ENCODE assay signal across 8 cellular contexts in the genomic region with DNA sequence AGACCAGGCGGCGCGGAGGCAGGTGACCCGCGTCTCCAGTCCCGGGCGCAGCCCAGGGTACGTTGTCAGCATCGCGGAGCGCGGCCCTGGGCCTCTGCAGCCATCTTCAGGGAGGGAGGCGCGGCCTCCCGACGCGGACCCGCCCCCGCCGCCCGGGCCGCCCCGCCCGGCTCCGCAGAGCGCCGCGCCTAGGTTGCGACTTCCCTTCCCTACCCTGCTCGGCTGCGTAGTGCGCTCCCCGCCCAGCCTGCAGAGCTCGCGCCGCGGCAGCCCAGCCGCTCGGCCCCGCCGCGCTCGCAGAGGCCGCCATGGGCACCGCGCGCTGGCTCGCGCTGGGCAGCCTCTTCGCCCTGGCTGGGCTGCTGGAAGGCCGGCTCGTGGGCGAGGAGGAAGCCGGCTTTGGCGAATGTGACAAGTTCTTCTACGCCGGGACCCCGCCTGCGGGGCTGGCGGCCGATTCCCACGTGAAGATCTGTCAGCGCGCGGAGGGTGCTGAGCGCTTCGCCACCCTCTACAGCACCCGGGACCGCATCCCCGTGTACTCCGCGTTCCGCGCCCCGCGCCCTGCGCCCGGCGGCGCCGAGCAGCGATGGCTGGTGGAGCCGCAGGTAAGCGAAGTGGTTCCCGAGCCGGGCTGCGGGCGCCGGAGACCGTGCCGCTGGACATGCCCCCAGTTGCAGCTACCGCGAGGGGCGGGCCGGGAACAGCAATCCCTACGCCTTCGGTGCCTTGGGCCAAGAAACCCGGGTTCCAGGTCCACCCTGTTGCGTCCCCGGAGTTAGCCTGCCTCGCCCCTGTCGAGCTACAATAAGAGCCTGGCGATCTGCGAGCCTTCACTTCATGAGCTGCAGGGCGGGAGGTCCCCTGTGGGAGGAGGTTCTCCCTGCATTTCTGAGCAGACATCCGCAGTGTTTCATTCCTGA. TPM values are rescaled to one million over a fixed set of nuclear protein-coding genes. Genes with fewer than 3 reads are reported as not detected.
DNase-seq lines count a peak whose midpoint lies in the region; ATAC-seq, FAIRE-seq and TF ChIP-seq lines count a peak whose summit lies in the region.

A gene with protein sequence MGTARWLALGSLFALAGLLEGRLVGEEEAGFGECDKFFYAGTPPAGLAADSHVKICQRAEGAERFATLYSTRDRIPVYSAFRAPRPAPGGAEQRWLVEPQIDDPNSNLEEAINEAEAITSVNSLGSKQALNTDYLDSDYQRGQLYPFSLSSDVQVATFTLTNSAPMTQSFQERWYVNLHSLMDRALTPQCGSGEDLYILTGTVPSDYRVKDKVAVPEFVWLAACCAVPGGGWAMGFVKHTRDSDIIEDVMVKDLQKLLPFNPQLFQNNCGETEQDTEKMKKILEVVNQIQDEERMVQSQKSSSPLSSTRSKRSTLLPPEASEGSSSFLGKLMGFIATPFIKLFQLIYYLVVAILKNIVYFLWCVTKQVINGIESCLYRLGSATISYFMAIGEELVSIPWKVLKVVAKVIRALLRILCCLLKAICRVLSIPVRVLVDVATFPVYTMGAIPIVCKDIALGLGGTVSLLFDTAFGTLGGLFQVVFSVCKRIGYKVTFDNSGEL (plus strand): TSS at position 227 of the 923 bp plus-strand sequence. CDS start 82 bp downstream, at position 309.

- peak within 1 kb of the TSS; percentile 68 for H2AFZ ChIP-seq in neural cell (ENCODE audit: low read depth, low read length)

- H4K20me1 ChIP-seq in neural cell (ENCODE audit: insufficient read depth), result no peaks in the 10 kb centered on the region

- TF ChIP-seq CTCF in fibroblast of the aortic adventitia (IDR thresholded peaks at IDR 0.05; ENCODE audit: insufficient read depth, low read length) (peak; percentile 22), neural cell (IDR thresholded peaks at IDR 0.05; ENCODE audit: poor library complexity, severe bottlenecking) (no peak), stomach (IDR thresholded peaks at IDR 0.05) (peak in 1 of 7 experiments; percentile 4)

- H3K27ac ChIP-seq in neural cell (ENCODE audit: low read length), result peak within 1 kb of the TSS; percentile 56
- H3K27ac ChIP-seq in stomach, result peak within 1 kb of the TSS; percentile 91 to 98 (median 94)

- H3K9me2 ChIP-seq in neural cell (ENCODE audit: insufficient read depth, low read length), result no peaks in the 10 kb centered on the region

- peaks cover 9% of the 10 kb centered on the region for H3F3A ChIP-seq in neural cell (ENCODE audit: insufficient read depth, low read length, poor library complexity, severe bottlenecking)

- H3K27me3 ChIP-seq in neural cell (ENCODE audit: insufficient read depth, low read depth, low read length) (no peaks in the 10 kb centered on the region), stomach (no peaks in the 10 kb centered on the region)

- TF ChIP-seq POLR2A in stomach (IDR thresholded peaks at IDR 0.05), result no peak

- peaks cover 20 to 43% (median 36%) of the 10 kb centered on the region in 4 donors for H3K4me1 ChIP-seq in stomach

- H3K9ac ChIP-seq in neural cell (ENCODE audit: low read length), result peak within 1 kb of the TSS; percentile 69

- peak; percentile 73 for FAIRE-seq in HTR-8/SVneo (lab: Jason Lieb, UNC)

- WGBS in stomach, 5 donors, result 0 to 1% (median 0%) methylated on average over 18 to 106 of the region's 106 CpGs

- DNase-seq in DMS153 (lab: John Stamatoyannopoulos, UW), result peak; percentile 38
- peak; percentile 59 for DNase-seq in HTR-8/SVneo (ENCODE audit: insufficient read length, low spot score)
- peak; percentile 85 for DNase-seq in RPMI7951 (ENCODE audit: low read depth)
- DNase-seq in activated T-helper 9 cell treated with anti-CD3 and anti-CD28 coated beads, Interleukin-2, amount 50 U/mL, for 16 hours (ENCODE audit: low read depth), result peak; percentile 77
- DNase-seq in fibroblast of the aortic adventitia (ENCODE audit: low read depth), result peak; percentile 75
- DNase-seq in stomach, result peak; percentile 85

- TF ChIP-seq EP300 in neural cell (conservative IDR thresholded peaks at IDR 0.05; ENCODE audit: poor library complexity, severe bottlenecking), result no peak
- no peak for TF ChIP-seq EP300 in stomach (IDR thresholded peaks at IDR 0.05)

- no peaks in the 10 kb centered on the region for H3K9me3 ChIP-seq in neural cell (ENCODE audit: low read length)
- no peaks in the 10 kb centered on the region for H3K9me3 ChIP-seq in stomach

- H3K4me3 ChIP-seq in fibroblast of the aortic adventitia (ENCODE audit: low read depth, low read length) (peak within 1 kb of the TSS; percentile 80), neural cell (ENCODE audit: low read length) (peak within 1 kb of the TSS; percentile 93), stomach (peak within 1 kb of the TSS; percentile 72 to 91 (median 80))

- no peaks in the 10 kb centered on the region for H3K79me2 ChIP-seq in neural cell (replicated peaks; ENCODE audit: insufficient read depth, low read length)

- ATAC-seq in GM21381 (IDR thresholded peaks at IDR 0.05; ENCODE audit: unreplicated experiment), result peak; percentile 85

- H3K4me2 ChIP-seq in neural cell (ENCODE audit: low read length), result peak within 1 kb of the TSS; percentile 77

- TF ChIP-seq RAD21 in neural cell (conservative IDR thresholded peaks at IDR 0.05), result no peak

- no peaks in the 10 kb centered on the region for H3K36me3 ChIP-seq in neural cell (ENCODE audit: insufficient read depth, low read length)
- H3K36me3 ChIP-seq in stomach, result no peaks in the 10 kb centered on the region

- intact Hi-C loops in stomach (cut with DNase I; ENCODE audit: low total_unique reads), result no loop called here

TF ChIP-seq in neural cell, 6 proteins besides CTCF, POLR2A, EP300 and RAD21:
- TF ChIP-seq MXI1 (conservative IDR thresholded peaks at IDR 0.05; ENCODE audit: poor library complexity, severe bottlenecking) (peak; percentile 90), SMC3 (conservative IDR thresholded peaks at IDR 0.05; ENCODE audit: poor library complexity) (peak; percentile 34), TAF1 (IDR thresholded peaks at IDR 0.05; ENCODE audit: low read depth) (no peak)

RNA-seq across cellular contexts. Expression of the gene that starts here (rescaled TPM):
- total RNA-seq in RPMI7951 (2014; rRNA removed; shearing (Covaris generic)), result 36.6 and 40.4 TPM in 2 replicates
- 17.6 and 39.8 TPM in 2 replicates for total RNA-seq in fibroblast of the aortic adventitia (ENCODE audit: low replicate concordance)
- 3.1 and 4.9 TPM in 2 replicates for polyA plus RNA-seq in neural cell
- polyA minus RNA-seq in neural cell, result 10.7 and 14.6 TPM in 2 replicates
- total RNA-seq in stomach, result 10 to 100 TPM; 11.1 to 32.2 (median 22.3) TPM
- polyA plus RNA-seq in stomach, result 1 to 10 TPM; 2.4 to 8.4 (median 3.2) TPM

Comparison
In these comparisons a context has a peak if more than half of its experiments do, and no peak if none do; other contexts are left out.
1. Peak in every context shown above with its lines: DNase-seq, ATAC-seq, H3K4me3 ChIP-seq and H3K27ac ChIP-seq.